ENCODE assay signal across 15 cellular contexts in the genomic region with DNA sequence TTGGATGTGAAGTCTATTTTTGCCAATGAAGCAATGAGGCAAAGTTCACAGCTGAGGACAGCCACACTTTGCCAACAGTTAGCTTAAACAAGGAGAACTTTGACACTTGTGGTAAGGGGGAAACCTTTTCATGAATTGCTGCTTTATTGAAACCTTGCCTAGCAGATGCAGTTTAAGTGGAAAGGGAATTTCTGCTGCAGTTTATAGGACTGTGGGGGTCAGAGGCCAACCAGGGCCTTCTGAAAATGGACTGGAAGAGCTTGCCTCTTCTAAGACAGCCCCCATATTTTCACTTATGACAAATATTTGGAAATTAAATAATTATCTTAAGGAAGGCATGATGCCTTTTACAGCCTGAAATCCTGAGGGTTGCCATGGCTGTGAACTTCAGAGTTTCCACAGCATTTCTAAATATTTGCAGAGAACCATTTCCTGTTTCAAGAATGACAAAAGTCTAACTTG.
DNase-seq lines count a peak whose midpoint lies in the region; ATAC-seq and TF ChIP-seq lines count a peak whose summit lies in the region.
"Had no signal": no experiment of that assay in that cellular context is flagged by ENCODE, and none has a peak within 500 bp of the region (broad histone marks: within the 10 kb centered on the region; RNA-seq: fewer than 3 reads in every experiment).

No MANE protein-coding gene starts in this region.

- no peaks in the 10 kb centered on the region for H3K4me1 ChIP-seq in mucosa of descending colon (ENCODE audit: low read depth)
- H3K4me1 ChIP-seq in spleen: no peaks in the 10 kb centered on the region
- H3K4me1 ChIP-seq: BLaER1 had no signal

- DNase-seq in COLO829 (ENCODE audit: low spot score) (peak; percentile 3), SK-MEL-5 (ENCODE audit: low read depth, low spot score) (peak; percentile 6), left lobe of liver (ENCODE audit: low spot score) (peak; percentile 68), mucosa of descending colon (no peak), spleen (no peak), NCI-H1436 treated with DMSO at 0.1 percent for 48 hours (lab: John Stamatoyannopoulos, UW) (no peak), GM10266 (ENCODE audit: extremely low spot score) (no peak)
- no peak for DNase-seq in NK-92 treated with Interleukin-12 subunit alpha and Interleukin-12 subunit beta, amount 100 ng/mL, for 24 hours (lab: John Stamatoyannopoulos, UW)
- DNase-seq: 8988T; AML-193; CD8-positive, alpha-beta memory T cell; DMS79; H7 had no signal

- H3K27ac ChIP-seq in spleen: no peak overlapping the region
- H3K27ac ChIP-seq: BLaER1 had no signal

- TF ChIP-seq CTCF in mucosa of descending colon (IDR thresholded peaks at IDR 0.05) (no peak), spleen (IDR thresholded peaks at IDR 0.05 in 8 of 11, conservative IDR thresholded peaks at IDR 0.05 in 3 of 11) (no peak), GM10266 (IDR thresholded peaks at IDR 0.05; ENCODE audit: control insufficient read depth, insufficient read depth, low read depth, missing control alignments) (no peak)

- H3K36me3 ChIP-seq in mucosa of descending colon (ENCODE audit: low read depth) (no peaks in the 10 kb centered on the region), spleen (no peaks in the 10 kb centered on the region)
- H3K36me3 ChIP-seq: BLaER1 had no signal

- intact Hi-C loops in mucosa of descending colon (cut with DNase I, micrococcal nuclease) (no loop called here), spleen (cut with DNase I; ENCODE audit: low total_unique reads) (no loop called here)

- H3K9me3 ChIP-seq in mucosa of descending colon (no peaks in the 10 kb centered on the region), spleen (peaks cover 0 to 9% (median 0%) of the 10 kb centered on the region in 8 donors)
- H3K9me3 ChIP-seq: BLaER1 had no signal

- in situ Hi-C loops in SK-MEL-5 (cut with HindIII; ENCODE audit: low pct_unique_long_range_greater_than_20kb, low sequenced_read_pairs): no loop called here

- H3K4me3 ChIP-seq in mucosa of descending colon (no peak overlapping the region), spleen (no peak overlapping the region)
- H3K4me3 ChIP-seq: BLaER1, GM23338 had no signal

- TF ChIP-seq POLR2A in spleen (IDR thresholded peaks at IDR 0.05): no peak

- no peaks in the 10 kb centered on the region for H3K27me3 ChIP-seq in spleen (replicated peaks in 1 of 7)
- H3K27me3 ChIP-seq: BLaER1 had no signal

- ATAC-seq in left lobe of liver: peak; percentile 87
- peak; percentile 21 for ATAC-seq in mucosa of descending colon
- ATAC-seq: GM23338 had no signal

Comparison
In these comparisons a context has a peak if more than half of its experiments do, and no peak if none do; other contexts are left out.
1. DNase-seq: peak in COLO829 (single experiment), SK-MEL-5 (single experiment) and left lobe of liver (single experiment); none in mucosa of descending colon (0 of 3), spleen (single experiment), NK-92 treated with Interleukin-12 subunit alpha and Interleukin-12 subunit beta, amount 100 ng/mL, for 24 hours (single experiment), NCI-H1436 treated with DMSO at 0.1 percent for 48 hours (single experiment) and GM10266 (single experiment).